In the genomic region with DNA sequence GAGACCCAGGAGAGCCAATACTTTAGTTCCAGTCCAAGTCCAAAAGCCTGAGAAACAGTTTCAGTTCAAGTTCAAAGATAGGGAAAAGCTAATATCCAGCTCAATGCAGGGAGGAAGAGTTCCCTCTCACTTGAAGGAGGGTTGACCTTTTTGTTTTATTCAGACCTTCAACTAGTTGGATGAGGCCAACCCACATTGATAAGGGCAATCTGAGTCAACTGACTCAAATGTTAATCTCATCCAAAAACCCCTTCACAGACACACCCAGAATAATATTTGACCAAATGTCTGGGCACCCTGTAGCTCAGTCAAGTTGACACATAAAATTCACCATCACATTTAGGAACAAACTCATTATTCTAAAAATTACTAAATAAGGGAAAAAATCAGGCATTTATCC, we compare ENCODE assay signal across 8 cellular contexts.
"Had no signal": no experiment of that assay in that cellular context is flagged by ENCODE, and none has a peak within 500 bp of the region (broad histone marks: within the 10 kb centered on the region; RNA-seq: fewer than 3 reads in every experiment).

No MANE protein-coding gene starts in this region.

- H3K4me3 ChIP-seq: GM23248, HAP-1 had no signal

- H3K36me3 ChIP-seq: HAP-1 had no signal

- H3K36me3 Mint-ChIP-seq: IgD-negative memory B cell had no signal

- H3K9me3 ChIP-seq: HAP-1 had no signal

- H2AFZ ChIP-seq: GM23248 had no signal

- FAIRE-seq: HepG2 had no signal

- H3K27ac Mint-ChIP-seq: IgD-negative memory B cell had no signal

- H3K27ac ChIP-seq: GM23248 had no signal

- H3K4me1 ChIP-seq: HAP-1 had no signal

- DNase-seq: GM23248, GOT3, H7, KG1 had no signal

- H3K9ac ChIP-seq: GM23248 had no signal

- ATAC-seq: HCT116, HepG2 had no signal

- H3K4me3 Mint-ChIP-seq: IgD-negative memory B cell had no signal
